Comparison of ENCODE assay signal across 10 cellular contexts in the genomic region with DNA sequence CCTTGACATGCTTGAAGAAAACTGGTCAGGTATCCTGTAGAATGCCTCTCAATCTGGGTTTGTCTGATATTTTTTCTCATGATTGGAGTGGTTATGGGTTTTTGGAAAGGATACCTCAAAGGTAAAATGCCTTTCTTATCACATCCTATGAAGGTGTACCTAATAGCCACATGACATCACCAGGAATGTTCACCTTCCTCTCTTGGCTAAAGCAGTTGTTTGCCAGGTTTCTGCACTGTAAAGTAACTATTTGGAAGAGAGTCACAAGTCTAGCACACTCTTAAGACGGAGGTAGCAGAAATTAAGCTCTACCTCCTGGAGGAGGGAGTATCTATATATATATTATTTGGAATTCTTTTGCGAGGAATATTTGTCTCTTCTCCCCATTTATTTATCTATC.
"Had no signal": no experiment of that assay in that cellular context is flagged by ENCODE, and none has a peak within 500 bp of the region (broad histone marks: within the 10 kb centered on the region; RNA-seq: fewer than 3 reads in every experiment).

No MANE protein-coding gene starts in this region.

- FAIRE-seq: HTR-8/SVneo had no signal

- H3K4me1 ChIP-seq: HAP-1 had no signal

- H3K36me3 ChIP-seq: HAP-1 had no signal

- H3K9me3 ChIP-seq: HAP-1 had no signal

- H3K27ac ChIP-seq: GM23248, KMS-11 had no signal

- H3K9ac ChIP-seq: GM23248, KMS-11 had no signal

- H3K4me2 ChIP-seq: KMS-11 had no signal

- H2AFZ ChIP-seq: GM23248 had no signal

- H3K4me3 ChIP-seq: GM23248, HAP-1 had no signal

- ATAC-seq: HCT116 had no signal

- DNase-seq: GM23248, GOT3, H7, HFFc6, IMR-90, KBM-7 had no signal
